Comparison of ENCODE assay signal across 11 cellular contexts in the genomic region with DNA sequence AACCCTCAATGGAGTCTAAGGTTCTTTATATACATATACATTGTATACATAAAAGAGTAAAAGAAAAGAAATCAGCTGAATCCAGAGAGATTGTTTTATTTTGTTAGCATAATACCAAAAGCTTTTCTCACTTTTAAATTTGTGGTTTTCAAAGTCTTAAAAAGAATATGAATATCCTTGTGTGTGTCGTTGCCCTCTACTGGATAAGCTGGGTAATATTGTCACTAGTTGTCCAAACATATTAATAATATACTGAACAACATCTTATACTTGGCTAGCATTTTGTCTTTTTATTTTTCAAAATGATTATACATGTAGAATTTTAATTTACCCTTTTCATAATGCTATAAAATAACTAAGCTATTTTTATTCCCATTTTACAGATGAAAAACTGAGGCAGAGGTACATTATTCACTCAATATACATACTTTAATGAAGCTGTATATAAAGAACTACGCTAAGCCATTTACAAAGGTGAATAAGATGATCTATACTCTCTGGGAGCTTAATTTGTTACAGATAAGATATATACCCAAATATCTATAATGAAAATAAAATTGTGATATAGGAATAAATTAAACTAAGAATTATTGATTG.
DNase-seq lines count a peak whose midpoint lies in the region; ATAC-seq and TF ChIP-seq lines count a peak whose summit lies in the region.
"Had no signal": no experiment of that assay in that cellular context is flagged by ENCODE, and none has a peak within 500 bp of the region (broad histone marks: within the 10 kb centered on the region; RNA-seq: fewer than 3 reads in every experiment).

No MANE protein-coding gene starts in this region.

- ATAC-seq in HG03159 (IDR thresholded peaks at IDR 0.05; ENCODE audit: unreplicated experiment), result peak; percentile 77
- ATAC-seq in activated naive CD4-positive, alpha-beta T cell treated with anti-CD3 and anti-CD28 coated beads, Interleukin-2, amount 50 U/mL, for 72 hours, result no peak
- no peak for ATAC-seq in HG02588 (IDR thresholded peaks at IDR 0.05; ENCODE audit: unreplicated experiment)

- no peak overlapping the region for H3K27ac ChIP-seq in adrenal gland

- no peaks in the 10 kb centered on the region for H3K36me3 ChIP-seq in adrenal gland (replicated peaks in 1 of 2)

- TF ChIP-seq POLR2A in adrenal gland (IDR thresholded peaks at IDR 0.05), result no peak

- TF ChIP-seq CTCF in adrenal gland (IDR thresholded peaks at IDR 0.05), result peak in 5 of 6 experiments; percentile 10 to 43 (median 13)

- H3K9me3 ChIP-seq in adrenal gland (replicated peaks in 1 of 3), result no peaks in the 10 kb centered on the region

- no peak overlapping the region for H3K27ac Mint-ChIP-seq in activated naive CD4-positive, alpha-beta T cell treated with anti-CD3 and anti-CD28 coated beads, Interleukin-2, amount 50 U/mL, for 72 hours
- H3K27ac Mint-ChIP-seq: activated CD4-positive, alpha-beta memory T cell treated with anti-CD3 and anti-CD28 coated beads, Interleukin-2, amount 10 ng/mL, durations not matched to agents 7 days and 5 days had no signal

- no peaks in the 10 kb centered on the region for H3K27me3 ChIP-seq in adrenal gland

- H3K36me3 Mint-ChIP-seq in activated naive CD4-positive, alpha-beta T cell treated with anti-CD3 and anti-CD28 coated beads, Interleukin-2, amount 50 U/mL, for 72 hours, result no peaks in the 10 kb centered on the region

- DNase-seq in COLO829 (ENCODE audit: low spot score) (peak; percentile 45), adrenal gland (no peak), left kidney (ENCODE audit: low read depth, low spot score) (peak; percentile 21), DMS153 (lab: John Stamatoyannopoulos, UW) (no peak), posterior vena cava (ENCODE audit: low spot score) (no peak)
- DNase-seq in activated naive CD4-positive, alpha-beta T cell treated with anti-CD3 and anti-CD28 coated beads, Interleukin-2, amount 50 U/mL, for 72 hours (ENCODE audit: low spot score in 2 of 2), result no peak
- DNase-seq: activated CD4-positive, alpha-beta memory T cell treated with anti-CD3 and anti-CD28 coated beads, Interleukin-2, amount 10 ng/mL, durations not matched to agents 7 days and 5 days; effector memory CD4-positive, alpha-beta T cell; NCI-H1436 treated with DMSO at 0.1 percent for 48 hours had no signal

- no peaks in the 10 kb centered on the region for H3K4me1 ChIP-seq in adrenal gland (replicated peaks in 1 of 2)

- WGBS in adrenal gland, 4 donors, result 74 to 83% (median 80%) methylated on average over 2 of the region's 2 CpGs

- H3K4me3 ChIP-seq in adrenal gland, result no peak overlapping the region

- peaks cover 18 to 27% of the 10 kb centered on the region in 2 donors for H3K9me3 Mint-ChIP-seq in activated naive CD4-positive, alpha-beta T cell treated with anti-CD3 and anti-CD28 coated beads, Interleukin-2, amount 50 U/mL, for 72 hours

- intact Hi-C loops in adrenal gland (cut with DNase I), result no loop called here
- intact Hi-C loops in posterior vena cava (cut with DNase I), result no loop called here

Comparison
In these comparisons a context has a peak if more than half of its experiments do, and no peak if none do; other contexts are left out.
1. DNase-seq: peak in COLO829 (single experiment) and left kidney (single experiment); none in adrenal gland (0 of 7), DMS153 (single experiment), posterior vena cava (single experiment) and activated naive CD4-positive, alpha-beta T cell treated with anti-CD3 and anti-CD28 coated beads, Interleukin-2, amount 50 U/mL, for 72 hours (0 of 2).